In genomic region chr6:16974387-16974673, GRCh38 we compare ENCODE assay signal across 22 cellular contexts.
"Had no signal": no experiment of that assay in that cellular context is flagged by ENCODE, and none has a peak within 500 bp of the region (broad histone marks: within the 10 kb centered on the region; RNA-seq: fewer than 3 reads in every experiment).

No MANE protein-coding gene starts in this region.

- H2AFZ ChIP-seq: hepatocyte had no signal

- H3K27me3 ChIP-seq: gastroesophageal sphincter, neutrophil, right atrium auricular region, sigmoid colon, testis, upper lobe of left lung had no signal

- H3K27ac ChIP-seq: coronary artery, esophagus squamous epithelium, foreskin keratinocyte, gastroesophageal sphincter, heart left ventricle, hepatocyte, neutrophil, prostate gland, right atrium auricular region, sigmoid colon, testis, tibial nerve, upper lobe of left lung had no signal

- H3K4me2 ChIP-seq: hepatocyte had no signal

- H3K79me2 ChIP-seq: hepatocyte had no signal

- DNase-seq: dermis blood vessel endothelial cell; effector memory CD4-positive, alpha-beta T cell; esophagus squamous epithelium; foreskin keratinocyte; heart left ventricle; kidney; natural killer cell; sigmoid colon; stimulated activated CD4-positive, alpha-beta T cell treated with anti-CD3 and anti-CD28 coated beads, Interleukin-2, amount 100 ng/mL, for 24 hours; stimulated activated CD4-positive, alpha-beta T cell treated with anti-CD3 and anti-CD28 coated beads, Interleukin-4, amount 100 ng/mL, for 24 hours; stimulated activated naive CD4-positive, alpha-beta T cell treated with Interleukin-2 at 50 U/mL for 16 hours; substantia nigra; testis; upper lobe of left lung had no signal

- H3K4me3 ChIP-seq: coronary artery, esophagus squamous epithelium, gastroesophageal sphincter, heart left ventricle, hepatocyte, lung, prostate gland, right atrium auricular region, sigmoid colon, testis, tibial nerve, upper lobe of left lung had no signal

- H3K36me3 ChIP-seq: esophagus squamous epithelium, gastroesophageal sphincter, heart left ventricle, neutrophil, prostate gland, right atrium auricular region, sigmoid colon, tibial nerve, upper lobe of left lung had no signal

- H3K4me1 ChIP-seq: esophagus squamous epithelium, foreskin keratinocyte, gastroesophageal sphincter, heart left ventricle, prostate gland, sigmoid colon, testis had no signal

- H3K9me3 ChIP-seq: esophagus squamous epithelium, gastroesophageal sphincter, heart left ventricle, neutrophil, prostate gland, right atrium auricular region, sigmoid colon, testis, tibial nerve, upper lobe of left lung had no signal
